17 cellular contexts compared by ENCODE assay signal in the genomic region with DNA sequence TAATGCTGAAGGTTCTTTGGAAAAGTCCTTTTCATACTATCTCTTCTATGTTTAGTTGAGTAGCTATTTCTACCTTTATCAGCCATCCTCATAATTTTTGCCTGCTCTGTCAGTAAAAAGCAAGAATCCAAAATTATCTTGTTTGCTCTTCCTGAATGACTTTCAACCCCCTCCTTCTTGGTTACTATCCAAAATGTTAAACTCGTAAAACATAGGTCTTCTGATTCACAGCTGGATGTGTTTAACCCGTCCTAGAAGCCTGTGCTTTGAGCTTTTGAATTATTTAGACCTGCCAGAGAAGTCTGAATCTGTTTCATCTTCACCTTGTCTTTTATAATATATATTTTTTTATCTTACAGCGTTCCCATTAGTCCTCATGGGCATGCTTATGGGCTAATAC.
A peak's percentile ranks its signal among the peaks of the same experiment; 100 is the strongest.
DNase-seq lines count a peak whose midpoint lies in the region; TF ChIP-seq lines count a peak whose summit lies in the region.
"Had no signal": no experiment of that assay in that cellular context is flagged by ENCODE, and none has a peak within 500 bp of the region (broad histone marks: within the 10 kb centered on the region; RNA-seq: fewer than 3 reads in every experiment).

No MANE protein-coding gene starts in this region.

- POLR2A ChIA-PET in activated CD4-positive, alpha-beta T cell treated with anti-CD3 and anti-CD28 coated beads, Interleukin-2, amount 10 ng/mL, durations not matched to agents 7 days and 5 days (lab: Charles Lee), result no interaction called here

- TF ChIP-seq CTCF in foreskin fibroblast (IDR thresholded peaks at IDR 0.05; ENCODE audit: low read depth, low read length) (no peak), Peyer's patch (IDR thresholded peaks at IDR 0.05) (no peak)

- H3K4me3 Mint-ChIP-seq in activated CD4-positive, alpha-beta T cell treated with anti-CD3 and anti-CD28 coated beads, Interleukin-2, amount 10 ng/mL, durations not matched to agents 24 days and 14 days, result no peak overlapping the region
- H3K4me3 Mint-ChIP-seq in activated CD4-positive, alpha-beta T cell treated with anti-CD3 and anti-CD28 coated beads, Interleukin-2, amount 10 ng/mL, durations not matched to agents 7 days and 5 days, result no peak overlapping the region
- H3K4me3 Mint-ChIP-seq in activated naive CD4-positive, alpha-beta T cell treated with anti-CD3 and anti-CD28 coated beads, Interleukin-2, amount 50 U/mL, for 24 hours, result no peak overlapping the region
- no peak overlapping the region for H3K4me3 Mint-ChIP-seq in activated naive CD4-positive, alpha-beta T cell treated with anti-CD3 and anti-CD28 coated beads for 36 hours
- no peak overlapping the region for H3K4me3 Mint-ChIP-seq in activated T-helper 2 cell treated with anti-CD3 and anti-CD28 coated beads, Interferon-gamma antibody, Interleukin-2, Interleukin-4, amounts not matched to agents 10 μg/mL and 5 μg/mL and 100 μg/mL, durations not matched to agents 14 hours and 24 hours and 36 hours (ENCODE audit: low read depth)

- no peaks in the 10 kb centered on the region for H3K4me1 ChIP-seq in Peyer's patch
- H3K4me1 ChIP-seq: A549; BLaER1 treated with 17β-estradiol and CSF1 and Interleukin-3, amounts not matched to agents 10 nM and 100 nM had no signal

- CTCF ChIA-PET in activated CD4-positive, alpha-beta T cell treated with anti-CD3 and anti-CD28 coated beads, Interleukin-2, amount 10 ng/mL, durations not matched to agents 7 days and 5 days (lab: Charles Lee), result interaction anchor here (0.5 to 0.7 kb wide), 2 partner anchors 23 to 399 kb away, joined by 3 to 5 read pairs; no protein-coding TSS in a partner anchor
- CTCF ChIA-PET in activated naive CD4-positive, alpha-beta T cell treated with anti-CD3 and anti-CD28 coated beads for 36 hours (lab: Charles Lee), result no interaction called here

- H3K36me3 ChIP-seq in Peyer's patch, result no peaks in the 10 kb centered on the region
- H3K36me3 ChIP-seq: BLaER1 treated with 17β-estradiol and CSF1 and Interleukin-3, amounts not matched to agents 10 nM and 100 nM had no signal

- peaks cover 4% of the 10 kb centered on the region for H3K9me3 Mint-ChIP-seq in activated CD4-positive, alpha-beta T cell treated with anti-CD3 and anti-CD28 coated beads, Interleukin-2, amount 10 ng/mL, durations not matched to agents 24 days and 14 days
- peaks cover 3% of the 10 kb centered on the region for H3K9me3 Mint-ChIP-seq in activated CD4-positive, alpha-beta T cell treated with anti-CD3 and anti-CD28 coated beads, Interleukin-2, amount 10 ng/mL, durations not matched to agents 7 days and 5 days
- no peaks in the 10 kb centered on the region for H3K9me3 Mint-ChIP-seq in activated naive CD4-positive, alpha-beta T cell treated with anti-CD3 and anti-CD28 coated beads, Interleukin-2, amount 50 U/mL, for 24 hours
- H3K9me3 Mint-ChIP-seq in activated naive CD4-positive, alpha-beta T cell treated with anti-CD3 and anti-CD28 coated beads for 36 hours, result no peaks in the 10 kb centered on the region
- peaks cover 13% of the 10 kb centered on the region for H3K9me3 Mint-ChIP-seq in activated T-helper 2 cell treated with anti-CD3 and anti-CD28 coated beads, Interferon-gamma antibody, Interleukin-2, Interleukin-4, amounts not matched to agents 10 μg/mL and 5 μg/mL and 100 μg/mL, durations not matched to agents 14 hours and 24 hours and 36 hours
- H3K9me3 Mint-ChIP-seq: CD8-positive, alpha-beta T cell had no signal

- no peak for TF ChIP-seq POLR2A in Peyer's patch (IDR thresholded peaks at IDR 0.05)

- peaks cover 34% of the 10 kb centered on the region for H3K4me1 Mint-ChIP-seq in activated CD4-positive, alpha-beta T cell treated with anti-CD3 and anti-CD28 coated beads, Interleukin-2, amount 10 ng/mL, durations not matched to agents 24 days and 14 days
- peaks cover 8% of the 10 kb centered on the region for H3K4me1 Mint-ChIP-seq in activated CD4-positive, alpha-beta T cell treated with anti-CD3 and anti-CD28 coated beads, Interleukin-2, amount 10 ng/mL, durations not matched to agents 7 days and 5 days
- no peaks in the 10 kb centered on the region for H3K4me1 Mint-ChIP-seq in activated naive CD4-positive, alpha-beta T cell treated with anti-CD3 and anti-CD28 coated beads, Interleukin-2, amount 50 U/mL, for 24 hours
- peaks cover 41% of the 10 kb centered on the region for H3K4me1 Mint-ChIP-seq in activated naive CD4-positive, alpha-beta T cell treated with anti-CD3 and anti-CD28 coated beads for 36 hours (ENCODE audit: low read depth)
- peaks cover 56% of the 10 kb centered on the region for H3K4me1 Mint-ChIP-seq in activated T-helper 2 cell treated with anti-CD3 and anti-CD28 coated beads, Interferon-gamma antibody, Interleukin-2, Interleukin-4, amounts not matched to agents 10 μg/mL and 5 μg/mL and 100 μg/mL, durations not matched to agents 14 hours and 24 hours and 36 hours (ENCODE audit: low read depth)

- intact Hi-C loops in activated CD4-positive, alpha-beta T cell treated with anti-CD3 and anti-CD28 coated beads, Interleukin-2, amount 10 ng/mL, durations not matched to agents 24 days and 14 days (cut with micrococcal nuclease), result no loop called here
- intact Hi-C loops in activated naive CD4-positive, alpha-beta T cell treated with anti-CD3 and anti-CD28 coated beads for 36 hours (cut with micrococcal nuclease), result no loop called here
- intact Hi-C loops in activated T-helper 2 cell treated with anti-CD3 and anti-CD28 coated beads, Interferon-gamma antibody, Interleukin-2, Interleukin-4, amounts not matched to agents 10 μg/mL and 5 μg/mL and 100 μg/mL, durations not matched to agents 14 hours and 24 hours and 36 hours (cut with micrococcal nuclease), result no loop called here

- no peaks in the 10 kb centered on the region for H3K27me3 ChIP-seq in Peyer's patch
- H3K27me3 ChIP-seq: BLaER1 treated with 17β-estradiol and CSF1 and Interleukin-3, amounts not matched to agents 10 nM and 100 nM had no signal

- H3K36me3 Mint-ChIP-seq in activated CD4-positive, alpha-beta T cell treated with anti-CD3 and anti-CD28 coated beads, Interleukin-2, amount 10 ng/mL, durations not matched to agents 24 days and 14 days (ENCODE audit: low read depth), result peaks cover 2% of the 10 kb centered on the region
- H3K36me3 Mint-ChIP-seq in activated CD4-positive, alpha-beta T cell treated with anti-CD3 and anti-CD28 coated beads, Interleukin-2, amount 10 ng/mL, durations not matched to agents 7 days and 5 days (ENCODE audit: low read depth), result no peaks in the 10 kb centered on the region
- H3K36me3 Mint-ChIP-seq in activated naive CD4-positive, alpha-beta T cell treated with anti-CD3 and anti-CD28 coated beads, Interleukin-2, amount 50 U/mL, for 24 hours, result no peaks in the 10 kb centered on the region
- H3K36me3 Mint-ChIP-seq in activated naive CD4-positive, alpha-beta T cell treated with anti-CD3 and anti-CD28 coated beads for 36 hours (ENCODE audit: low read depth), result no peaks in the 10 kb centered on the region
- peaks cover 6% of the 10 kb centered on the region for H3K36me3 Mint-ChIP-seq in activated T-helper 2 cell treated with anti-CD3 and anti-CD28 coated beads, Interferon-gamma antibody, Interleukin-2, Interleukin-4, amounts not matched to agents 10 μg/mL and 5 μg/mL and 100 μg/mL, durations not matched to agents 14 hours and 24 hours and 36 hours (ENCODE audit: low read depth)
- H3K36me3 Mint-ChIP-seq: CD8-positive, alpha-beta T cell had no signal

- no peaks in the 10 kb centered on the region for H3K9me3 ChIP-seq in Peyer's patch
- H3K9me3 ChIP-seq: A549; BLaER1 treated with 17β-estradiol and CSF1 and Interleukin-3, amounts not matched to agents 10 nM and 100 nM had no signal

- no peak overlapping the region for H3K4me3 ChIP-seq in foreskin fibroblast (ENCODE audit: low read depth in 1 of 2, low read length in 2 of 2)
- no peak overlapping the region for H3K4me3 ChIP-seq in Peyer's patch
- H3K4me3 ChIP-seq: A549; BLaER1 treated with 17β-estradiol and CSF1 and Interleukin-3, amounts not matched to agents 10 nM and 100 nM; GM12878 had no signal

- H3K27ac Mint-ChIP-seq in activated CD4-positive, alpha-beta T cell treated with anti-CD3 and anti-CD28 coated beads, Interleukin-2, amount 10 ng/mL, durations not matched to agents 24 days and 14 days, result peak overlapping the region; percentile 81
- no peak overlapping the region for H3K27ac Mint-ChIP-seq in activated CD4-positive, alpha-beta T cell treated with anti-CD3 and anti-CD28 coated beads, Interleukin-2, amount 10 ng/mL, durations not matched to agents 7 days and 5 days
- peak overlapping the region; percentile 37 for H3K27ac Mint-ChIP-seq in activated naive CD4-positive, alpha-beta T cell treated with anti-CD3 and anti-CD28 coated beads, Interleukin-2, amount 50 U/mL, for 24 hours
- no peak overlapping the region for H3K27ac Mint-ChIP-seq in activated naive CD4-positive, alpha-beta T cell treated with anti-CD3 and anti-CD28 coated beads for 36 hours
- H3K27ac Mint-ChIP-seq in activated T-helper 2 cell treated with anti-CD3 and anti-CD28 coated beads, Interferon-gamma antibody, Interleukin-2, Interleukin-4, amounts not matched to agents 10 μg/mL and 5 μg/mL and 100 μg/mL, durations not matched to agents 14 hours and 24 hours and 36 hours, result peak overlapping the region; percentile 55
- H3K27ac Mint-ChIP-seq: CD8-positive, alpha-beta T cell had no signal

- no peaks in the 10 kb centered on the region for H3K27me3 Mint-ChIP-seq in activated CD4-positive, alpha-beta T cell treated with anti-CD3 and anti-CD28 coated beads, Interleukin-2, amount 10 ng/mL, durations not matched to agents 24 days and 14 days
- no peaks in the 10 kb centered on the region for H3K27me3 Mint-ChIP-seq in activated CD4-positive, alpha-beta T cell treated with anti-CD3 and anti-CD28 coated beads, Interleukin-2, amount 10 ng/mL, durations not matched to agents 7 days and 5 days
- H3K27me3 Mint-ChIP-seq in activated naive CD4-positive, alpha-beta T cell treated with anti-CD3 and anti-CD28 coated beads, Interleukin-2, amount 50 U/mL, for 24 hours, result peaks cover 4% of the 10 kb centered on the region
- H3K27me3 Mint-ChIP-seq in activated naive CD4-positive, alpha-beta T cell treated with anti-CD3 and anti-CD28 coated beads for 36 hours (ENCODE audit: low read depth), result peaks cover 16% of the 10 kb centered on the region
- no peaks in the 10 kb centered on the region for H3K27me3 Mint-ChIP-seq in activated T-helper 2 cell treated with anti-CD3 and anti-CD28 coated beads, Interferon-gamma antibody, Interleukin-2, Interleukin-4, amounts not matched to agents 10 μg/mL and 5 μg/mL and 100 μg/mL, durations not matched to agents 14 hours and 24 hours and 36 hours (ENCODE audit: low read depth)

- DNase-seq in activated CD4-positive, alpha-beta T cell treated with anti-CD3 and anti-CD28 coated beads, Interleukin-2, amount 10 ng/mL, durations not matched to agents 24 days and 14 days, result no peak
- DNase-seq in activated CD4-positive, alpha-beta T cell treated with anti-CD3 and anti-CD28 coated beads, Interleukin-2, amount 10 ng/mL, durations not matched to agents 7 days and 5 days, result no peak
- no peak for DNase-seq in activated naive CD4-positive, alpha-beta T cell treated with anti-CD3 and anti-CD28 coated beads for 36 hours
- DNase-seq in activated T-helper 2 cell treated with anti-CD3 and anti-CD28 coated beads, Interferon-gamma antibody, Interleukin-2, Interleukin-4, amounts not matched to agents 10 μg/mL and 5 μg/mL and 100 μg/mL, durations not matched to agents 14 hours and 24 hours and 36 hours (ENCODE audit: low spot score), result no peak
- DNase-seq in foreskin fibroblast (peak; percentile 32 to 67), NCI-H146 (lab: John Stamatoyannopoulos, UW) (no peak), Peyer's patch (no peak)
- DNase-seq: Calu3; CD8-positive, alpha-beta T cell; EL; GOT3; H7 had no signal

- H3K27ac ChIP-seq in Peyer's patch, result no peak overlapping the region
- H3K27ac ChIP-seq: 22Rv1; A549; BLaER1 treated with 17β-estradiol and CSF1 and Interleukin-3, amounts not matched to agents 10 nM and 100 nM had no signal

Comparison
In these comparisons a context has a peak if more than half of its experiments do, and no peak if none do; other contexts are left out.
1. H3K27ac Mint-ChIP-seq: peak in activated CD4-positive, alpha-beta T cell treated with anti-CD3 and anti-CD28 coated beads, Interleukin-2, amount 10 ng/mL, durations not matched to agents 24 days and 14 days (single experiment), activated naive CD4-positive, alpha-beta T cell treated with anti-CD3 and anti-CD28 coated beads, Interleukin-2, amount 50 U/mL, for 24 hours (single experiment) and activated T-helper 2 cell treated with anti-CD3 and anti-CD28 coated beads, Interferon-gamma antibody, Interleukin-2, Interleukin-4, amounts not matched to agents 10 μg/mL and 5 μg/mL and 100 μg/mL, durations not matched to agents 14 hours and 24 hours and 36 hours (single experiment); none in activated CD4-positive, alpha-beta T cell treated with anti-CD3 and anti-CD28 coated beads, Interleukin-2, amount 10 ng/mL, durations not matched to agents 7 days and 5 days (single experiment) and activated naive CD4-positive, alpha-beta T cell treated with anti-CD3 and anti-CD28 coated beads for 36 hours (single experiment).
2. DNase-seq: peak in foreskin fibroblast (2 of 2); none in activated CD4-positive, alpha-beta T cell treated with anti-CD3 and anti-CD28 coated beads, Interleukin-2, amount 10 ng/mL, durations not matched to agents 24 days and 14 days (single experiment), activated CD4-positive, alpha-beta T cell treated with anti-CD3 and anti-CD28 coated beads, Interleukin-2, amount 10 ng/mL, durations not matched to agents 7 days and 5 days (single experiment), activated naive CD4-positive, alpha-beta T cell treated with anti-CD3 and anti-CD28 coated beads for 36 hours (single experiment), activated T-helper 2 cell treated with anti-CD3 and anti-CD28 coated beads, Interferon-gamma antibody, Interleukin-2, Interleukin-4, amounts not matched to agents 10 μg/mL and 5 μg/mL and 100 μg/mL, durations not matched to agents 14 hours and 24 hours and 36 hours (single experiment), NCI-H146 (single experiment) and Peyer's patch (0 of 3).